1 cellular context compared by ENCODE assay signal in the genomic region with DNA sequence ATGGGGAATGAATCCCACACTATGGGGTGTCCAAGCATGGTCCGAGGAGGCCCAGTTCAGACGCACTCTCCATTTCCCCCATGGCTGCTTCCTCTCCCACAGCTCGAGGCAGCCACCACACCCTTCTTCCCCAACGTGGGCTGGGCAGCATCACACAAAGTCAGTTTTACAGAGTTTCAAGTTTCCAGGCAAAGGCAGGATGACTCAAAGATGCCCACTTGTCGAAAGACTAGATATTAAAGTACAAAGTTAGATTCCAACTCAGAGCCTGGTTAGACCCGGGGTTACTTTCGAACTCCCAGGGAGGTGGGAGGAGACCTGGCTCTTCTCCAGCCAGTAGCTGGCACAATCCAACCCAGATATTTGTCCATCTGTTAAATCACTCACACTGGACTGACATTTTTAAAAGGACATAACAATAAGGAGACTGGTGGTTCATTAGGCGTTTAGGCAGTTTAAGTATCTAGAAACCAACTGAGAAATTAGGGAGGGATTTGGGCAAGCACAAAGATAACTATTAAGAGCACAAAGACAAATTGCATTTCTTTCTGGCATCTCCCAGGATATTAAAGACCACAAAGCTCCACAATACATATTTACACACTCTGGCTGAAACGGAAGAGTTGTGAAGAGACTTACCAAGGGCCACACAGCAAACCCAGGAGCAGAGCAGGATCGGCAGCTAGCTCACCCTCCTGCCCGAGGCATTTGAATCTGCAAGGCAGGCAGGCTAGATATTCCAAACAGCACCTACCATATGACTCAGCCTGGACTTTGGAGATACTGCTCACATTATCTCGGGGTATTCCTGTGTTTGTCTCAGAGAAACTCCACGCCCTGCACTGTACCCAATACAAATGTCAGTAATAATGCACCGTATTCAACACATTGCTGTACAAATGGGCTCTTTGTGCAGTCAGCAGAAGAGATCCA.
TF ChIP-seq lines count a peak whose summit lies in the region.

No MANE protein-coding gene starts in this region.

TF ChIP-seq in HEK293, 187 proteins besides CTCF, POLR2A, EP300 and RAD21 (continued from another document and continues in another):
- TF ChIP-seq, protein P1, sequence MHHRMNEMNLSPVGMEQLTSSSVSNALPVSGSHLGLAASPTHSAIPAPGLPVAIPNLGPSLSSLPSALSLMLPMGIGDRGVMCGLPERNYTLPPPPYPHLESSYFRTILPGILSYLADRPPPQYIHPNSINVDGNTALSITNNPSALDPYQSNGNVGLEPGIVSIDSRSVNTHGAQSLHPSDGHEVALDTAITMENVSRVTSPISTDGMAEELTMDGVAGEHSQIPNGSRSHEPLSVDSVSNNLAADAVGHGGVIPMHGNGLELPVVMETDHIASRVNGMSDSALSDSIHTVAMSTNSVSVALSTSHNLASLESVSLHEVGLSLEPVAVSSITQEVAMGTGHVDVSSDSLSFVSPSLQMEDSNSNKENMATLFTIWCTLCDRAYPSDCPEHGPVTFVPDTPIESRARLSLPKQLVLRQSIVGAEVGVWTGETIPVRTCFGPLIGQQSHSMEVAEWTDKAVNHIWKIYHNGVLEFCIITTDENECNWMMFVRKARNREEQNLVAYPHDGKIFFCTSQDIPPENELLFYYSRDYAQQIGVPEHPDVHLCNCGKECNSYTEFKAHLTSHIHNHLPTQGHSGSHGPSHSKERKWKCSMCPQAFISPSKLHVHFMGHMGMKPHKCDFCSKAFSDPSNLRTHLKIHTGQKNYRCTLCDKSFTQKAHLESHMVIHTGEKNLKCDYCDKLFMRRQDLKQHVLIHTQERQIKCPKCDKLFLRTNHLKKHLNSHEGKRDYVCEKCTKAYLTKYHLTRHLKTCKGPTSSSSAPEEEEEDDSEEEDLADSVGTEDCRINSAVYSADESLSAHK (tag by site-specific recombination; IDR thresholded peaks at IDR 0.05) = peak; percentile 44; the same call in 1 of the 2 replicates
- no peak for TF ChIP-seq ZNF670 (tag by site-specific recombination; IDR thresholded peaks at IDR 0.05; ENCODE audit: low read depth)
- no peak for TF ChIP-seq MEIS1 (CRISPR knock-in tag; IDR thresholded peaks at IDR 0.05; ENCODE audit: borderline replicate concordance)
- TF ChIP-seq ZNF560 (tag by site-specific recombination; IDR thresholded peaks at IDR 0.05; ENCODE audit: borderline replicate concordance) = no peak
- TF ChIP-seq ZNF555 (tag by site-specific recombination; conservative IDR thresholded peaks at IDR 0.05) = no peak
- peak; percentile 70 for TF ChIP-seq ZFHX2 (tag by site-specific recombination; conservative IDR thresholded peaks at IDR 0.05)
- TF ChIP-seq GLIS1 (tag by site-specific recombination; IDR thresholded peaks at IDR 0.05) = peak; percentile 94
- TF ChIP-seq ZNF473 (tag by site-specific recombination; IDR thresholded peaks at IDR 0.05) = no peak
- TF ChIP-seq ZSCAN5A (tag by site-specific recombination; IDR thresholded peaks at IDR 0.05) = no peak
- peak; percentile 79 for TF ChIP-seq ZIC2 (tag by site-specific recombination; IDR thresholded peaks at IDR 0.05)
- TF ChIP-seq GLIS2 (tag by site-specific recombination; IDR thresholded peaks at IDR 0.05) = peak; percentile 59
- peak; percentile 35; the same call in 1 of the 2 replicates for TF ChIP-seq ZNF335 (tag by site-specific recombination; conservative IDR thresholded peaks at IDR 0.05)
- TF ChIP-seq ZNF391 (tag by site-specific recombination; IDR thresholded peaks at IDR 0.05; ENCODE audit: borderline replicate concordance, low read depth) = no peak
- TF ChIP-seq ZNF366 (tag by site-specific recombination; conservative IDR thresholded peaks at IDR 0.05) = peak; percentile 40
- TF ChIP-seq ZBTB11 (tag by site-specific recombination; conservative IDR thresholded peaks at IDR 0.05; ENCODE audit: low read depth) = no peak
- TF ChIP-seq KLF16 (tag by site-specific recombination; IDR thresholded peaks at IDR 0.05) = no peak
- no peak; the same call in 1 of the 2 replicates for TF ChIP-seq ZNF629 (tag by site-specific recombination; IDR thresholded peaks at IDR 0.05)
- TF ChIP-seq ZNF138 (tag by site-specific recombination; IDR thresholded peaks at IDR 0.05; ENCODE audit: borderline replicate concordance) = no peak
- TF ChIP-seq ZSCAN30 (tag by site-specific recombination; IDR thresholded peaks at IDR 0.05) = 0 out of 2 replicates have a peak, but pooled peaks have one; percentile 10
- TF ChIP-seq ZEB2 (tag by site-specific recombination; IDR thresholded peaks at IDR 0.05) = peak; percentile 84
- TF ChIP-seq ZNF18 (tag by site-specific recombination; IDR thresholded peaks at IDR 0.05) = no peak
- TF ChIP-seq, protein P2, sequence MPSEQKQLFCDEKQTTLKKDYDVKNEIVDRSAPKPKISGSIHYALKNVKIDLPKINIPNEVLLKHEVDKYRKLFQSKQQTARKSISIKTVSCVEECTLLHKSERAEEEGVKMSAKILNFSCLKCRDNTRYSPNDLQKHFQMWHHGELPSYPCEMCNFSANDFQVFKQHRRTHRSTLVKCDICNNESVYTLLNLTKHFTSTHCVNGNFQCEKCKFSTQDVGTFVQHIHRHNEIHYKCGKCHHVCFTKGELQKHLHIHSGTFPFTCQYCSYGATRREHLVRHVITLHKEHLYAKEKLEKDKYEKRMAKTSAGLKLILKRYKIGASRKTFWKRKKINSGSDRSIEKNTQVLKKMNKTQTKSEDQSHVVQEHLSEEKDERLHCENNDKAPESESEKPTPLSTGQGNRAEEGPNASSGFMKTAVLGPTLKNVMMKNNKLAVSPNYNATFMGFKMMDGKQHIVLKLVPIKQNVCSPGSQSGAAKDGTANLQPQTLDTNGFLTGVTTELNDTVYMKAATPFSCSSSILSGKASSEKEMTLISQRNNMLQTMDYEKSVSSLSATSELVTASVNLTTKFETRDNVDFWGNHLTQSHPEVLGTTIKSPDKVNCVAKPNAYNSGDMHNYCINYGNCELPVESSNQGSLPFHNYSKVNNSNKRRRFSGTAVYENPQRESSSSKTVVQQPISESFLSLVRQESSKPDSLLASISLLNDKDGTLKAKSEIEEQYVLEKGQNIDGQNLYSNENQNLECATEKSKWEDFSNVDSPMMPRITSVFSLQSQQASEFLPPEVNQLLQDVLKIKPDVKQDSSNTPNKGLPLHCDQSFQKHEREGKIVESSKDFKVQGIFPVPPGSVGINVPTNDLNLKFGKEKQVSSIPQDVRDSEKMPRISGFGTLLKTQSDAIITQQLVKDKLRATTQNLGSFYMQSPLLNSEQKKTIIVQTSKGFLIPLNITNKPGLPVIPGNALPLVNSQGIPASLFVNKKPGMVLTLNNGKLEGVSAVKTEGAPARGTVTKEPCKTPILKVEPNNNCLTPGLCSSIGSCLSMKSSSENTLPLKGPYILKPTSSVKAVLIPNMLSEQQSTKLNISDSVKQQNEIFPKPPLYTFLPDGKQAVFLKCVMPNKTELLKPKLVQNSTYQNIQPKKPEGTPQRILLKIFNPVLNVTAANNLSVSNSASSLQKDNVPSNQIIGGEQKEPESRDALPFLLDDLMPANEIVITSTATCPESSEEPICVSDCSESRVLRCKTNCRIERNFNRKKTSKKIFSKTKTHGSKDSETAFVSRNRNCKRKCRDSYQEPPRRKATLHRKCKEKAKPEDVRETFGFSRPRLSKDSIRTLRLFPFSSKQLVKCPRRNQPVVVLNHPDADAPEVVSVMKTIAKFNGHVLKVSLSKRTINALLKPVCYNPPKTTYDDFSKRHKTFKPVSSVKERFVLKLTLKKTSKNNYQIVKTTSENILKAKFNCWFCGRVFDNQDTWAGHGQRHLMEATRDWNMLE (tag by site-specific recombination; conservative IDR thresholded peaks at IDR 0.05; ENCODE audit: low read depth) = 0 out of 2 replicates have a peak, but pooled peaks have one; percentile 26
- TF ChIP-seq, protein P3, sequence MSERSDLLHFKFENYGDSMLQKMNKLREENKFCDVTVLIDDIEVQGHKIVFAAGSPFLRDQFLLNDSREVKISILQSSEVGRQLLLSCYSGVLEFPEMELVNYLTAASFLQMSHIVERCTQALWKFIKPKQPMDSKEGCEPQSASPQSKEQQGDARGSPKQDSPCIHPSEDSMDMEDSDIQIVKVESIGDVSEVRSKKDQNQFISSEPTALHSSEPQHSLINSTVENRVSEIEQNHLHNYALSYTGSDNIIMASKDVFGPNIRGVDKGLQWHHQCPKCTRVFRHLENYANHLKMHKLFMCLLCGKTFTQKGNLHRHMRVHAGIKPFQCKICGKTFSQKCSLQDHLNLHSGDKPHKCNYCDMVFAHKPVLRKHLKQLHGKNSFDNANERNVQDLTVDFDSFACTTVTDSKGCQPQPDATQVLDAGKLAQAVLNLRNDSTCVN (tag by site-specific recombination; optimal IDR thresholded peaks at IDR 0.05) = peak; percentile 10
- TF ChIP-seq MYNN (tag by site-specific recombination; IDR thresholded peaks at IDR 0.05; ENCODE audit: borderline replicate concordance) = no peak
- 0 out of 2 replicates have a peak, but pooled peaks have one; percentile 45 for TF ChIP-seq ZNF843 (tag by site-specific recombination; IDR thresholded peaks at IDR 0.05)
- TF ChIP-seq ZNF664 (tag by site-specific recombination; IDR thresholded peaks at IDR 0.05) = no peak
- no peak for TF ChIP-seq ZNF169 (tag by site-specific recombination; IDR thresholded peaks at IDR 0.05)
- TF ChIP-seq PRDM1 (tag by site-specific recombination; IDR thresholded peaks at IDR 0.05) = no peak
- TF ChIP-seq SCRT1 (tag by site-specific recombination; IDR thresholded peaks at IDR 0.05; ENCODE audit: borderline replicate concordance) = no peak
- TF ChIP-seq ZNF211 (tag by site-specific recombination; IDR thresholded peaks at IDR 0.05; ENCODE audit: low read depth) = no peak
- no peak for TF ChIP-seq ZBTB48 (tag by site-specific recombination; IDR thresholded peaks at IDR 0.05)
- no peak for TF ChIP-seq ZNF514 (tag by site-specific recombination; IDR thresholded peaks at IDR 0.05)
- TF ChIP-seq, protein P4, sequence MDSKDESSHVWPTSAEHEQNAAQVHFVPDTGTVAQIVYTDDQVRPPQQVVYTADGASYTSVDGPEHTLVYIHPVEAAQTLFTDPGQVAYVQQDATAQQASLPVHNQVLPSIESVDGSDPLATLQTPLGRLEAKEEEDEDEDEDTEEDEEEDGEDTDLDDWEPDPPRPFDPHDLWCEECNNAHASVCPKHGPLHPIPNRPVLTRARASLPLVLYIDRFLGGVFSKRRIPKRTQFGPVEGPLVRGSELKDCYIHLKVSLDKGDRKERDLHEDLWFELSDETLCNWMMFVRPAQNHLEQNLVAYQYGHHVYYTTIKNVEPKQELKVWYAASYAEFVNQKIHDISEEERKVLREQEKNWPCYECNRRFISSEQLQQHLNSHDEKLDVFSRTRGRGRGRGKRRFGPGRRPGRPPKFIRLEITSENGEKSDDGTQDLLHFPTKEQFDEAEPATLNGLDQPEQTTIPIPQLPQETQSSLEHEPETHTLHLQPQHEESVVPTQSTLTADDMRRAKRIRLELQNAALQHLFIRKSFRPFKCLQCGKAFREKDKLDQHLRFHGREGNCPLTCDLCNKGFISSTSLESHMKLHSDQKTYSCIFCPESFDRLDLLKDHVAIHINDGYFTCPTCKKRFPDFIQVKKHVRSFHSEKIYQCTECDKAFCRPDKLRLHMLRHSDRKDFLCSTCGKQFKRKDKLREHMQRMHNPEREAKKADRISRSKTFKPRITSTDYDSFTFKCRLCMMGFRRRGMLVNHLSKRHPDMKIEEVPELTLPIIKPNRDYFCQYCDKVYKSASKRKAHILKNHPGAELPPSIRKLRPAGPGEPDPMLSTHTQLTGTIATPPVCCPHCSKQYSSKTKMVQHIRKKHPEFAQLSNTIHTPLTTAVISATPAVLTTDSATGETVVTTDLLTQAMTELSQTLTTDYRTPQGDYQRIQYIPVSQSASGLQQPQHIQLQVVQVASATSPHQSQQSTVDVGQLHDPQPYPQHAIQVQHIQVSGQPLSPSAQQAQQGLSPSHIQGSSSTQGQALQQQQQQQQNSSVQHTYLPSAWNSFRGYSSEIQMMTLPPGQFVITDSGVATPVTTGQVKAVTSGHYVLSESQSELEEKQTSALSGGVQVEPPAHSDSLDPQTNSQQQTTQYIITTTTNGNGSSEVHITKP (tag by site-specific recombination; IDR thresholded peaks at IDR 0.05) = 0 out of 2 replicates have a peak, but pooled peaks have one; percentile 21
- peak; percentile 80 for TF ChIP-seq SP7 (tag by site-specific recombination; IDR thresholded peaks at IDR 0.05)
- no peak for TF ChIP-seq ZNF837 (tag by site-specific recombination; IDR thresholded peaks at IDR 0.05)
- no peak for TF ChIP-seq TCF7L2 (IDR thresholded peaks at IDR 0.05; ENCODE audit: borderline replicate concordance, low read depth, low read length)
- no peak for TF ChIP-seq ZNF16 (tag by site-specific recombination; IDR thresholded peaks at IDR 0.05; ENCODE audit: low read depth)
